Comparison of ENCODE assay signal across 8 cellular contexts in the genomic region with DNA sequence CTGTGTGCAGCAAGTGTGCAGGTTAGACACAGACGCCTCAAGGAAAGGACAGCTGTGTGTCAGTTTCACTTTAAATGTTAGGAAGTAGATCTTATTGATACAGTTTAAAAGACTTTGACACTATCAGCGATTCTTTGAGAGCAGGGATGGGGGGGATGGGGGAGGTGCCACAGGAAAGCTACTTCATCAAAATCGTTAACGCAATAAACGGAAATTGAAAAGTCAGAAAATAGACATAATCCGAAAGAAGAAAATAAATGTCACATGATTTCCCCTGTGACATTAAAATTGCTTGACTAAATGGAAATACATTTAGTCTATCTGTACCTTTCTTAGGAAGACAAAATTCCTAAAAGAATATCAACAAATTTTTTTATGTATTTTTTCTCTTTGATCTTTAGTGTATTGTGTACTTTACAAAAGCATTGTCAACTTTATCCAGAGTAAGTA. TPM values are rescaled to one million over a fixed set of nuclear protein-coding genes. Genes with fewer than 3 reads are reported as not detected.
DNase-seq lines count a peak whose midpoint lies in the region; ATAC-seq, FAIRE-seq and TF ChIP-seq lines count a peak whose summit lies in the region.

No MANE protein-coding gene starts in this region.

- ATAC-seq in foreskin keratinocyte (no peak), GM18907 (IDR thresholded peaks at IDR 0.05; ENCODE audit: unreplicated experiment) (no peak), GM21723 (IDR thresholded peaks at IDR 0.05; ENCODE audit: unreplicated experiment) (no peak), GM18498 (IDR thresholded peaks at IDR 0.05; ENCODE audit: unreplicated experiment) (no peak)

- DNase-seq in H7 (no peak), WERI-Rb-1 (no peak), foreskin keratinocyte (no peak), urothelium cell line (ENCODE audit: low spot score) (no peak)

- peaks cover 8% of the 10 kb centered on the region for H3K4me1 ChIP-seq in foreskin keratinocyte

- no peaks in the 10 kb centered on the region for H3K9me3 ChIP-seq in WERI-Rb-1 (ENCODE audit: severe bottlenecking)

- no peak for FAIRE-seq in urothelium cell line (lab: Jason Lieb, UNC)

- TF ChIP-seq CTCF in WERI-Rb-1 (IDR thresholded peaks at IDR 0.05; ENCODE audit: low read depth, low read length) (no peak), foreskin keratinocyte (conservative IDR thresholded peaks at IDR 0.05) (no peak)

- H3K27ac ChIP-seq in WERI-Rb-1 (peak overlapping the region; percentile 98), foreskin keratinocyte (peak overlapping the region; percentile 96), skin epidermis (peak overlapping the region; percentile 16 to 99 (median 97))

- peak overlapping the region; percentile 79 for H3K4me3 ChIP-seq in H7 (ENCODE audit: insufficient read depth, low read depth, low read length)
- H3K4me3 ChIP-seq in WERI-Rb-1 (ENCODE audit: low read depth, low read length) = peak overlapping the region; percentile 57
- H3K4me3 ChIP-seq in skin epidermis = peak overlapping the region; percentile 50 to 77 (median 73)

- H3K27me3 ChIP-seq in H7 (ENCODE audit: control insufficient read depth, insufficient read depth, low read length) (no peaks in the 10 kb centered on the region), WERI-Rb-1 (ENCODE audit: insufficient read depth, low read depth, severe bottlenecking) (peaks cover under 1% of the 10 kb centered on the region), foreskin keratinocyte (no peaks in the 10 kb centered on the region)

- no peaks in the 10 kb centered on the region for H3K36me3 ChIP-seq in H7 (replicated peaks; ENCODE audit: control insufficient read depth, insufficient read depth, low read length)
- H3K36me3 ChIP-seq in WERI-Rb-1 = peaks cover 8% of the 10 kb centered on the region

RNA-seq across cellular contexts. Expression of a gene that starts 0.5 kb away (rescaled TPM):
- total RNA-seq in H7 (2014; rRNA removed; shearing (Covaris generic)) = 5.4 and 13.6 TPM in 2 replicates
- total RNA-seq in foreskin keratinocyte = 11.0 and 12.8 TPM in 2 replicates
- polyA plus RNA-seq in foreskin keratinocyte = 4.0 and 4.4 TPM in 2 replicates
